Comparison of ENCODE assay signal across 17 cellular contexts in genomic region chr11:64758330-64759079, GRCh38. TPM values are rescaled to one million over a fixed set of nuclear protein-coding genes. Genes with fewer than 3 reads are reported as not detected.
A peak's percentile ranks its signal among the peaks of the same experiment; 100 is the strongest.
DNase-seq lines count a peak whose midpoint lies in the region; ATAC-seq, FAIRE-seq and TF ChIP-seq lines count a peak whose summit lies in the region.
"Had no signal": no experiment of that assay in that cellular context is flagged by ENCODE, and none has a peak within 500 bp of the region (broad histone marks: within the 10 kb centered on the region; RNA-seq: fewer than 3 reads in every experiment).

No MANE protein-coding gene starts in this region.

- peak; percentile 22 for DNase-seq in GM20000 (ENCODE audit: low spot score)
- peak in 1 of 2 donors; percentile 54 for DNase-seq in ascending aorta (ENCODE audit: low spot score in 2 of 2)
- no peak for DNase-seq in HepG2 (ENCODE audit: low spot score)
- peak; percentile 59 for DNase-seq in spleen
- no peak for DNase-seq in NCI-H1930 (lab: John Stamatoyannopoulos, UW)
- DNase-seq in activated CD4-positive, alpha-beta T cell treated with anti-CD3 and anti-CD28 coated beads for 48 hours: no peak
- DNase-seq in KBM-7: no peak
- DNase-seq: C1 segment of cervical spinal cord, DND-41, GM23248, NCI-H2081 treated with DMSO at 0.1 percent for 48 hours, NCI-H774 had no signal

- H3K9ac ChIP-seq in HepG2 (ENCODE audit: insufficient read depth, low read depth, low read length): no peak overlapping the region
- H3K9ac ChIP-seq: GM23248 had no signal

- H3K4me2 ChIP-seq in HepG2 (ENCODE audit: low read depth, low read length): peak overlapping the region; percentile 59; the same call in 1 of the 2 replicates

- CTCF ChIA-PET in HepG2 (lab: Yijun Ruan, JAX; ENCODE audit: low intra/inter-chr PET ratio, low total read pairs): no interaction called here

- intact Hi-C loops in ascending aorta (cut with DNase I) (no loop called here), HepG2 (cut with micrococcal nuclease; ENCODE audit: unreplicated experiment) (no loop called here), spleen (cut with DNase I; ENCODE audit: low total_unique reads) (no loop called here)

- no peak for TF ChIP-seq EP300 in HepG2 (IDR thresholded peaks at IDR 0.05; ENCODE audit: low read depth in 2 of 2, low read length in 2 of 2)
- TF ChIP-seq EP300 in HepG2 (CRISPR knock-in tag; IDR thresholded peaks at IDR 0.05; ENCODE audit: borderline replicate concordance): no peak

- TF ChIP-seq POLR2A in HepG2 (IDR thresholded peaks at IDR 0.05; ENCODE audit: insufficient read depth in 1 of 2, low read depth in 2 of 2, low read length in 2 of 2): no peak
- no peak for TF ChIP-seq POLR2A in spleen (IDR thresholded peaks at IDR 0.05)

- TF ChIP-seq RAD21 in HepG2 (CRISPR knock-in tag; IDR thresholded peaks at IDR 0.05): no peak

- in situ Hi-C loops in HepG2 (cut with HindIII; ENCODE audit: extremely low pct_ligation_motif_present, low pct_unique_long_range_greater_than_20kb): no loop called here
- in situ Hi-C loops in KBM-7 (cut with MboI; ENCODE audit: low pct_unique_long_range_greater_than_20kb, low sequenced_read_pairs): no loop called here

- no peak overlapping the region for H2AFZ ChIP-seq in HepG2 (ENCODE audit: low read length)
- H2AFZ ChIP-seq: GM23248 had no signal

- TF ChIP-seq CTCF in GM20000 (IDR thresholded peaks at IDR 0.05; ENCODE audit: extremely low read depth, missing control alignments): no peak
- TF ChIP-seq CTCF in ascending aorta (IDR thresholded peaks at IDR 0.05): no peak
- no peak for TF ChIP-seq CTCF in HepG2 (CRISPR knock-in tag; IDR thresholded peaks at IDR 0.05)
- no peak for TF ChIP-seq CTCF in spleen (IDR thresholded peaks at IDR 0.05 in 8 of 11, conservative IDR thresholded peaks at IDR 0.05 in 3 of 11)

- H3K36me3 ChIP-seq in ascending aorta (peaks cover 8 to 16% of the 10 kb centered on the region in 2 donors), HepG2 (replicated peaks in 1 of 2; ENCODE audit: control insufficient read depth in 1 of 2, insufficient read depth in 2 of 2, low read length in 2 of 2) (peaks cover 0 to 8% of the 10 kb centered on the region in 2 experiments; a peak in 1 of 5 replicates), spleen (peaks cover 0 to 49% (median 9%) of the 10 kb centered on the region in 6 donors)

- H3K4me3 ChIP-seq in ascending aorta (peak overlapping the region; percentile 42 to 57), HepG2 (replicated peaks in 1 of 3; ENCODE audit: insufficient read depth in 1 of 3, low read depth in 2 of 3, low read length in 3 of 3) (peak overlapping the region in 1 of 3 experiments; percentile 4; a peak in 2 of 6 replicates), spleen (no peak overlapping the region)
- H3K4me3 ChIP-seq: GM23248, skin epidermis had no signal

- H3K27me3 ChIP-seq in ascending aorta (no peaks in the 10 kb centered on the region), HepG2 (ENCODE audit: control insufficient read depth in 1 of 2, insufficient read depth in 2 of 2, low read length in 2 of 2) (peaks cover 3 to 15% of the 10 kb centered on the region in 2 experiments; a peak in 3 of 5 replicates), spleen (replicated peaks in 1 of 7) (no peaks in the 10 kb centered on the region)

- peak; percentile 1; the same call in 1 of the 3 replicates for ATAC-seq in HepG2
- ATAC-seq: activated CD4-positive, CD25-positive, alpha-beta regulatory T cell treated with anti-CD3 and anti-CD28 coated beads, Interleukin-2, amount 50 U/mL, for 24 hours; left colon had no signal

- H3K27ac ChIP-seq in ascending aorta (peak overlapping the region in 1 of 2 donors; percentile 75), HepG2 (ENCODE audit: extremely low read length, insufficient read depth, low read length) (no peak overlapping the region), spleen (peak overlapping the region in 4 of 8 donors; percentile 82 to 91 (median 82))
- H3K27ac ChIP-seq: epithelial cell of prostate, GM23248 had no signal

- peaks cover 15 to 37% of the 10 kb centered on the region in 2 donors for H3K4me1 ChIP-seq in ascending aorta
- peaks cover 35% of the 10 kb centered on the region for H3K4me1 ChIP-seq in HepG2 (ENCODE audit: insufficient read depth, low read length)
- peaks cover 31 to 56% (median 46%) of the 10 kb centered on the region in 6 donors for H3K4me1 ChIP-seq in spleen

- 67% methylated on average over 7 of the region's 15 CpGs for WGBS in HepG2 (ENCODE audit: low lambda C conversion rate)
- 79 to 89% (median 84%) methylated on average over 12 to 15 of the region's 15 CpGs for WGBS in spleen, 5 donors

- H3K9me3 ChIP-seq in ascending aorta: no peaks in the 10 kb centered on the region
- H3K9me3 ChIP-seq in HepG2 (ENCODE audit: low read length): no peaks in the 10 kb centered on the region
- no peaks in the 10 kb centered on the region for H3K9me3 ChIP-seq in spleen

- POLR2A ChIA-PET in HepG2 (lab: Yijun Ruan, JAX): interaction anchor here (1.3 to 3.3 kb wide), 2 partner anchors 11 to 21 kb away, joined by 3 to 24 read pairs; partner anchors contain the start of gene SF1

- H4K20me1 ChIP-seq in HepG2 (ENCODE audit: insufficient read depth, low read length): peaks cover 14% of the 10 kb centered on the region

- no peaks in the 10 kb centered on the region for H3K79me2 ChIP-seq in HepG2 (ENCODE audit: insufficient read depth, low read length)

- no TSS peak for BruUV-seq in HepG2 (replicated peaks; lab: Mats Ljungman, UMichigan)

- FAIRE-seq in HepG2 (lab: Jason Lieb, UNC): no peak
- FAIRE-seq: colon had no signal

RNA-seq across cellular contexts. Expression of gene PYGM, which starts 1.3 kb away (rescaled TPM):
- total RNA-seq in ascending aorta: 13.9 TPM
- 0.11 TPM in 1 of 2 replicates, not detected in the other for total RNA-seq in HepG2 (2016; rRNA removed; fragmentation: Illumina TruSeq; extraction: Trizol)
- not detected in 2 replicates for total RNA-seq in HepG2 (2016; cell fraction: cytosol; rRNA removed; fragmentation: Illumina TruSeq; extraction: Trizol; ENCODE audit: low read depth)
- 0.06 TPM in 1 of 2 replicates, not detected in the other for total RNA-seq in HepG2 (2016; cell fraction: insoluble cytoplasmic fraction; rRNA removed; fragmentation: Illumina TruSeq; extraction: Trizol)
- total RNA-seq in HepG2 (2016; cell fraction: membrane; rRNA removed; fragmentation: Illumina TruSeq; extraction: Trizol): not detected in 2 replicates
- total RNA-seq in HepG2 (2016; cell fraction: nucleus; rRNA removed; fragmentation: Illumina TruSeq; extraction: Trizol): 0.13 and 0.16 TPM in 2 replicates
- polyA plus RNA-seq in HepG2 (2011; rRNA removed): 0.12 and 0.13 TPM in 2 replicates
- polyA plus RNA-seq in HepG2 (2011; cell fraction: cytosol; rRNA removed): 0.08 and 0.09 TPM in 2 replicates
- 0.31 and 0.51 TPM in 2 replicates for polyA plus RNA-seq in HepG2 (2011; cell fraction: nucleus; rRNA removed)
- polyA plus RNA-seq in HepG2 (2012): 0.19 and 0.24 TPM in 2 replicates
- not detected in 2 replicates for polyA plus RNA-seq in HepG2 (2016; cell fraction: cytosol; fragmentation: Illumina TruSeq; extraction: Trizol; ENCODE audit: low read depth)
- not detected in 2 replicates for polyA plus RNA-seq in HepG2 (2016; cell fraction: insoluble cytoplasmic fraction; fragmentation: Illumina TruSeq; extraction: Trizol; ENCODE audit: low read depth)
- polyA plus RNA-seq in HepG2 (2016; cell fraction: membrane; fragmentation: Illumina TruSeq; extraction: Trizol; ENCODE audit: low read depth): not detected in 2 replicates
- polyA plus RNA-seq in HepG2 (2016; cell fraction: nucleus; fragmentation: Illumina TruSeq; extraction: Trizol; ENCODE audit: insufficient read depth, low read depth): not detected in 2 replicates
- 0.68 and 0.84 TPM in 2 replicates for polyA minus RNA-seq in HepG2 (2011; rRNA and poly(A)+ RNA removed; ENCODE audit: low replicate concordance)
- polyA minus RNA-seq in HepG2 (2011; cell fraction: cytosol; rRNA and poly(A)+ RNA removed): 0.26 TPM in 1 of 2 replicates, not detected in the other
- 0.62 and 0.77 TPM in 2 replicates for polyA minus RNA-seq in HepG2 (2011; cell fraction: nucleus; rRNA and poly(A)+ RNA removed)
- 1 to 10 TPM; 2.7 to 7.2 (median 5.1) TPM for total RNA-seq in spleen
- 1 to 10 TPM; 1.7 to 2.4 (median 2.1) TPM for polyA plus RNA-seq in spleen
- total RNA-seq: GM23248 had no signal
- polyA plus RNA-seq: GM23248 had no signal

RNA-seq across cellular contexts. Expression of gene RASGRP2, which starts 14.6 kb away (rescaled TPM):
- 44.2 TPM for total RNA-seq in ascending aorta
- not detected in 2 replicates for total RNA-seq in HepG2 (2016; rRNA removed; fragmentation: Illumina TruSeq; extraction: Trizol)
- total RNA-seq in HepG2 (2016; cell fraction: cytosol; rRNA removed; fragmentation: Illumina TruSeq; extraction: Trizol; ENCODE audit: low read depth): not detected in 2 replicates
- total RNA-seq in HepG2 (2016; cell fraction: insoluble cytoplasmic fraction; rRNA removed; fragmentation: Illumina TruSeq; extraction: Trizol): not detected in 2 replicates
- not detected in 2 replicates for total RNA-seq in HepG2 (2016; cell fraction: membrane; rRNA removed; fragmentation: Illumina TruSeq; extraction: Trizol)
- not detected in 2 replicates for total RNA-seq in HepG2 (2016; cell fraction: nucleus; rRNA removed; fragmentation: Illumina TruSeq; extraction: Trizol)
- 0.18 and 0.61 TPM in 2 replicates for polyA plus RNA-seq in HepG2 (2011; rRNA removed)
- polyA plus RNA-seq in HepG2 (2011; cell fraction: cytosol; rRNA removed): 0.23 TPM in 2 replicates
- polyA plus RNA-seq in HepG2 (2011; cell fraction: nucleus; rRNA removed): 0.54 and 1.5 TPM in 2 replicates
- polyA plus RNA-seq in HepG2 (2012): 0.38 TPM in 1 of 2 replicates, not detected in the other
- 0.26 and 0.27 TPM in 2 replicates for polyA plus RNA-seq in HepG2 (2016; cell fraction: cytosol; fragmentation: Illumina TruSeq; extraction: Trizol; ENCODE audit: low read depth)
- polyA plus RNA-seq in HepG2 (2016; cell fraction: insoluble cytoplasmic fraction; fragmentation: Illumina TruSeq; extraction: Trizol; ENCODE audit: low read depth): not detected in 2 replicates
- polyA plus RNA-seq in HepG2 (2016; cell fraction: membrane; fragmentation: Illumina TruSeq; extraction: Trizol; ENCODE audit: low read depth): 0.30 TPM in 1 of 2 replicates, not detected in the other
- polyA plus RNA-seq in HepG2 (2016; cell fraction: nucleus; fragmentation: Illumina TruSeq; extraction: Trizol; ENCODE audit: insufficient read depth, low read depth): not detected in 2 replicates
- 0.28 TPM in 1 of 2 replicates, not detected in the other for polyA minus RNA-seq in HepG2 (2011; rRNA and poly(A)+ RNA removed; ENCODE audit: low replicate concordance)
- polyA minus RNA-seq in HepG2 (2011; cell fraction: cytosol; rRNA and poly(A)+ RNA removed): not detected in 2 replicates
- not detected in 2 replicates for polyA minus RNA-seq in HepG2 (2011; cell fraction: nucleus; rRNA and poly(A)+ RNA removed)
- total RNA-seq in spleen: 100 to 1,000 TPM; 148 to 242 (median 206) TPM
- polyA plus RNA-seq in spleen: 100 to 1,000 TPM; 216 to 283 (median 252) TPM
- total RNA-seq: GM23248 had no signal

RNA-seq across cellular contexts. Expression of gene SF1, which starts 19.8 kb away (rescaled TPM):
- total RNA-seq in ascending aorta (332 TPM), HepG2 (2016; rRNA removed; fragmentation: Illumina TruSeq; extraction: Trizol) (42.5 and 70.4 TPM in 2 replicates), spleen (100 to 1,000 TPM; 359 to 585 (median 458) TPM)
- total RNA-seq in HepG2 (2016; cell fraction: cytosol; rRNA removed; fragmentation: Illumina TruSeq; extraction: Trizol; ENCODE audit: low read depth): 16.0 and 19.1 TPM in 2 replicates
- total RNA-seq in HepG2 (2016; cell fraction: insoluble cytoplasmic fraction; rRNA removed; fragmentation: Illumina TruSeq; extraction: Trizol): 36.1 and 70.7 TPM in 2 replicates
- 45.9 and 46.6 TPM in 2 replicates for total RNA-seq in HepG2 (2016; cell fraction: membrane; rRNA removed; fragmentation: Illumina TruSeq; extraction: Trizol)
- total RNA-seq in HepG2 (2016; cell fraction: nucleus; rRNA removed; fragmentation: Illumina TruSeq; extraction: Trizol): 163 and 180 TPM in 2 replicates
- polyA plus RNA-seq in HepG2 (2011; rRNA removed) (51.9 and 55.5 TPM in 2 replicates), spleen (100 to 1,000 TPM in 2 of 3 donors, 10 to 100 TPM in 1; 54.2 to 140 (median 121) TPM)
- polyA plus RNA-seq in HepG2 (2011; cell fraction: cytosol; rRNA removed): 14.3 and 16.0 TPM in 2 replicates
- polyA plus RNA-seq in HepG2 (2011; cell fraction: nucleus; rRNA removed): 223 and 237 TPM in 2 replicates
- polyA plus RNA-seq in HepG2 (2012): 130 and 151 TPM in 2 replicates
- polyA plus RNA-seq in HepG2 (2016; cell fraction: cytosol; fragmentation: Illumina TruSeq; extraction: Trizol; ENCODE audit: low read depth): 30.5 and 31.3 TPM in 2 replicates
- 93.3 and 132 TPM in 2 replicates for polyA plus RNA-seq in HepG2 (2016; cell fraction: insoluble cytoplasmic fraction; fragmentation: Illumina TruSeq; extraction: Trizol; ENCODE audit: low read depth)
- polyA plus RNA-seq in HepG2 (2016; cell fraction: membrane; fragmentation: Illumina TruSeq; extraction: Trizol; ENCODE audit: low read depth): 63.8 and 66.4 TPM in 2 replicates
- 426 and 461 TPM in 2 replicates for polyA plus RNA-seq in HepG2 (2016; cell fraction: nucleus; fragmentation: Illumina TruSeq; extraction: Trizol; ENCODE audit: insufficient read depth, low read depth)
- polyA minus RNA-seq in HepG2 (2011; rRNA and poly(A)+ RNA removed; ENCODE audit: low replicate concordance): 77.9 and 101 TPM in 2 replicates
- 31.1 and 32.0 TPM in 2 replicates for polyA minus RNA-seq in HepG2 (2011; cell fraction: cytosol; rRNA and poly(A)+ RNA removed)
- polyA minus RNA-seq in HepG2 (2011; cell fraction: nucleus; rRNA and poly(A)+ RNA removed): 297 and 338 TPM in 2 replicates

RNA-seq across cellular contexts. Expression of gene NRXN2, which starts 35.5 kb away (rescaled TPM):
- total RNA-seq in ascending aorta: 26.0 TPM
- total RNA-seq in HepG2 (2016; rRNA removed; fragmentation: Illumina TruSeq; extraction: Trizol): not detected in 2 replicates
- total RNA-seq in HepG2 (2016; cell fraction: cytosol; rRNA removed; fragmentation: Illumina TruSeq; extraction: Trizol; ENCODE audit: low read depth): not detected in 2 replicates
- total RNA-seq in HepG2 (2016; cell fraction: insoluble cytoplasmic fraction; rRNA removed; fragmentation: Illumina TruSeq; extraction: Trizol): not detected in 2 replicates
- not detected in 2 replicates for total RNA-seq in HepG2 (2016; cell fraction: membrane; rRNA removed; fragmentation: Illumina TruSeq; extraction: Trizol)
- not detected in 2 replicates for total RNA-seq in HepG2 (2016; cell fraction: nucleus; rRNA removed; fragmentation: Illumina TruSeq; extraction: Trizol)
- polyA plus RNA-seq in HepG2 (2011; rRNA removed): 0.03 TPM in 1 of 2 replicates, not detected in the other
- polyA plus RNA-seq in HepG2 (2011; cell fraction: cytosol; rRNA removed): 0.08 and 0.14 TPM in 2 replicates
- 0.13 TPM in 1 of 2 replicates, not detected in the other for polyA plus RNA-seq in HepG2 (2011; cell fraction: nucleus; rRNA removed)
- polyA plus RNA-seq in HepG2 (2012): 0.32 and 0.42 TPM in 2 replicates
- not detected in 2 replicates for polyA plus RNA-seq in HepG2 (2016; cell fraction: cytosol; fragmentation: Illumina TruSeq; extraction: Trizol; ENCODE audit: low read depth)
- 0.07 TPM in 1 of 2 replicates, not detected in the other for polyA plus RNA-seq in HepG2 (2016; cell fraction: insoluble cytoplasmic fraction; fragmentation: Illumina TruSeq; extraction: Trizol; ENCODE audit: low read depth)
- polyA plus RNA-seq in HepG2 (2016; cell fraction: membrane; fragmentation: Illumina TruSeq; extraction: Trizol; ENCODE audit: low read depth): not detected in 2 replicates
- not detected in 2 replicates for polyA plus RNA-seq in HepG2 (2016; cell fraction: nucleus; fragmentation: Illumina TruSeq; extraction: Trizol; ENCODE audit: insufficient read depth, low read depth)
- 1.9 TPM in 1 of 2 replicates, not detected in the other for polyA minus RNA-seq in HepG2 (2011; rRNA and poly(A)+ RNA removed; ENCODE audit: low replicate concordance)
- polyA minus RNA-seq in HepG2 (2011; cell fraction: cytosol; rRNA and poly(A)+ RNA removed): not detected in 2 replicates
- polyA minus RNA-seq in HepG2 (2011; cell fraction: nucleus; rRNA and poly(A)+ RNA removed): not detected in 2 replicates
- total RNA-seq in spleen: 10 to 100 TPM in 1 of 7 donors, 1 to 10 TPM in 6; 2.2 to 12.9 (median 3.3) TPM
- 1 to 10 TPM in 1 of 3 donors, under 1 TPM in 2; 0.59 to 1.4 (median 0.61) TPM for polyA plus RNA-seq in spleen

RNA-seq across cellular contexts. Expression of gene MAP4K2, which starts 44.5 kb away (rescaled TPM):
- total RNA-seq in ascending aorta (34.0 TPM), HepG2 (2016; rRNA removed; fragmentation: Illumina TruSeq; extraction: Trizol) (7.8 and 8.3 TPM in 2 replicates), spleen (100 to 1,000 TPM in 1 of 7 donors, 10 to 100 TPM in 6; 41.5 to 106 (median 57.4) TPM)
- total RNA-seq in HepG2 (2016; cell fraction: cytosol; rRNA removed; fragmentation: Illumina TruSeq; extraction: Trizol; ENCODE audit: low read depth): 3.5 and 4.1 TPM in 2 replicates
- total RNA-seq in HepG2 (2016; cell fraction: insoluble cytoplasmic fraction; rRNA removed; fragmentation: Illumina TruSeq; extraction: Trizol): 4.8 and 7.6 TPM in 2 replicates
- total RNA-seq in HepG2 (2016; cell fraction: membrane; rRNA removed; fragmentation: Illumina TruSeq; extraction: Trizol): 10.9 and 11.1 TPM in 2 replicates
- total RNA-seq in HepG2 (2016; cell fraction: nucleus; rRNA removed; fragmentation: Illumina TruSeq; extraction: Trizol): 6.7 and 7.4 TPM in 2 replicates
- polyA plus RNA-seq in HepG2 (2011; rRNA removed) (15.5 and 17.6 TPM in 2 replicates), spleen (10 to 100 TPM; 40.8 to 70.8 (median 63.8) TPM)
- polyA plus RNA-seq in HepG2 (2011; cell fraction: cytosol; rRNA removed): 7.7 and 11.1 TPM in 2 replicates
- 71.3 and 101 TPM in 2 replicates for polyA plus RNA-seq in HepG2 (2011; cell fraction: nucleus; rRNA removed)
- polyA plus RNA-seq in HepG2 (2012): 8.7 and 10.1 TPM in 2 replicates
- 5.1 and 6.2 TPM in 2 replicates for polyA plus RNA-seq in HepG2 (2016; cell fraction: cytosol; fragmentation: Illumina TruSeq; extraction: Trizol; ENCODE audit: low read depth)
- polyA plus RNA-seq in HepG2 (2016; cell fraction: insoluble cytoplasmic fraction; fragmentation: Illumina TruSeq; extraction: Trizol; ENCODE audit: low read depth): 7.8 and 9.1 TPM in 2 replicates
- polyA plus RNA-seq in HepG2 (2016; cell fraction: membrane; fragmentation: Illumina TruSeq; extraction: Trizol; ENCODE audit: low read depth): 9.5 and 11.8 TPM in 2 replicates
- 20.0 and 20.1 TPM in 2 replicates for polyA plus RNA-seq in HepG2 (2016; cell fraction: nucleus; fragmentation: Illumina TruSeq; extraction: Trizol; ENCODE audit: insufficient read depth, low read depth)
- polyA minus RNA-seq in HepG2 (2011; rRNA and poly(A)+ RNA removed; ENCODE audit: low replicate concordance): 25.9 and 40.8 TPM in 2 replicates
- polyA minus RNA-seq in HepG2 (2011; cell fraction: cytosol; rRNA and poly(A)+ RNA removed): 4.3 and 6.6 TPM in 2 replicates
- polyA minus RNA-seq in HepG2 (2011; cell fraction: nucleus; rRNA and poly(A)+ RNA removed): 8.7 and 10.9 TPM in 2 replicates

Comparison
In these comparisons a context has a peak if more than half of its experiments do, and no peak if none do; other contexts are left out.
1. DNase-seq: peak in GM20000 (single experiment) and spleen (single experiment); none in HepG2 (single experiment), NCI-H1930 (0 of 2), activated CD4-positive, alpha-beta T cell treated with anti-CD3 and anti-CD28 coated beads for 48 hours (single experiment) and KBM-7 (single experiment).
2. H3K4me3 ChIP-seq: peak in ascending aorta (2 of 2); none in spleen (0 of 8).
3. RNA of gene RASGRP2, which starts 14.6 kb away (total RNA-seq): 148 to 242 TPM in spleen and 44.2 TPM in ascending aorta (single experiment); not detected in HepG2; every median in the first group is over 10 times any median in the second.